Comparison of ENCODE assay signal across 16 cellular contexts in genomic region chr5:156491766-156492165, GRCh38.
DNase-seq lines count a peak whose midpoint lies in the region; ATAC-seq and TF ChIP-seq lines count a peak whose summit lies in the region.
"Had no signal": no experiment of that assay in that cellular context is flagged by ENCODE, and none has a peak within 500 bp of the region (broad histone marks: within the 10 kb centered on the region; RNA-seq: fewer than 3 reads in every experiment).

No MANE protein-coding gene starts in this region.

- dilution Hi-C loops in IMR-90 (cut with HindIII; ENCODE audit: low sequenced_read_pairs, unreplicated experiment): no loop called here

- ATAC-seq in IMR-90 (ENCODE audit: low read depth) (no peak), heart left ventricle (peak in 3 of 4 donors; percentile 71 to 76 (median 76)), left ventricle myocardium superior (peak; percentile 79)

- H3K9ac ChIP-seq in IMR-90 (ENCODE audit: low read depth, low read length) (no peak overlapping the region), trophoblast cell (ENCODE audit: low read length) (no peak overlapping the region)

- H3K79me2 ChIP-seq in trophoblast cell (ENCODE audit: control insufficient read depth, insufficient read depth, low read length, poor library complexity): no peaks in the 10 kb centered on the region

- no peak overlapping the region for H4K8ac ChIP-seq in IMR-90 (ENCODE audit: low read depth in 2 of 2, low read length in 2 of 2)
- H4K8ac ChIP-seq in trophoblast cell (ENCODE audit: low read depth, low read length): no peak overlapping the region

- H3K56ac ChIP-seq in IMR-90 (ENCODE audit: extremely low read depth, insufficient read depth, low read length): no peak overlapping the region

- TF ChIP-seq RAD21 in IMR-90 (IDR thresholded peaks at IDR 0.05; ENCODE audit: low read length): no peak

- POLR2A ChIA-PET in IMR-90 (lab: Charles Lee; ENCODE audit: unreplicated experiment): no interaction called here

- no peak overlapping the region for H4K5ac ChIP-seq in IMR-90 (ENCODE audit: low read depth, low read length)

- no peak for DNase-seq in IMR-90
- DNase-seq in heart left ventricle: no peak
- DNase-seq in left ventricle myocardium superior: no peak
- no peak for DNase-seq in dorsolateral prefrontal cortex
- DNase-seq in GM19240 (ENCODE audit: insufficient read length, low spot score): no peak
- no peak for DNase-seq in trophoblast cell
- DNase-seq: C1 segment of cervical spinal cord; Calu3; CD4-positive, alpha-beta memory T cell; COR-L47; DMS53; DMS79 treated with DMSO at 0.1 percent for 48 hours; GF-D8; GOT3; HFFc6 had no signal

- no peak overlapping the region for H2BK15ac ChIP-seq in IMR-90 (ENCODE audit: low read depth, low read length)

- CTCF ChIA-PET in IMR-90 (lab: Yijun Ruan, JAX): no interaction called here

- H3K79me1 ChIP-seq in IMR-90 (ENCODE audit: low read depth in 1 of 2, low read length in 2 of 2) (no peaks in the 10 kb centered on the region; a peak in 1 of 4 replicates), trophoblast cell (ENCODE audit: low read length) (no peaks in the 10 kb centered on the region)

- no peak overlapping the region for H3K4me2 ChIP-seq in IMR-90 (ENCODE audit: low read depth, low read length)
- H3K4me2 ChIP-seq in trophoblast cell (ENCODE audit: low read length): no peak overlapping the region

- H2AFZ ChIP-seq in IMR-90 (replicated peaks; ENCODE audit: low read length, poor library complexity): no peak overlapping the region
- H2AFZ ChIP-seq in trophoblast cell (ENCODE audit: insufficient read depth, low read length, poor library complexity): no peak overlapping the region

- in situ Hi-C loops in IMR-90 (cut with MboI; ENCODE audit: low sequenced_read_pairs): no loop called here

- H3K36me3 ChIP-seq in IMR-90 (ENCODE audit: control insufficient read depth, insufficient read depth, low read length) (peaks cover 3% of the 10 kb centered on the region; the same call in 1 of the 2 replicates), heart left ventricle (no peaks in the 10 kb centered on the region), trophoblast cell (ENCODE audit: control insufficient read depth in 1 of 2, insufficient read depth in 2 of 2, low read length in 2 of 2) (no peaks in the 10 kb centered on the region)
- H3K36me3 ChIP-seq: HAP-1 had no signal

- intact Hi-C loops in IMR-90 (cut with micrococcal nuclease): no loop called here
- intact Hi-C loops in heart left ventricle (cut with DNase I): no loop called here
- intact Hi-C loops in left ventricle myocardium superior (cut with micrococcal nuclease): no loop called here
- intact Hi-C loops in dorsolateral prefrontal cortex (cut with DNase I): no loop called here

- no peaks in the 10 kb centered on the region for H3K27me3 ChIP-seq in IMR-90 (ENCODE audit: control insufficient read depth, insufficient read depth, low read length)
- H3K27me3 ChIP-seq in heart left ventricle: no peaks in the 10 kb centered on the region
- no peaks in the 10 kb centered on the region for H3K27me3 ChIP-seq in dorsolateral prefrontal cortex
- no peaks in the 10 kb centered on the region for H3K27me3 ChIP-seq in trophoblast cell (ENCODE audit: insufficient read depth, low read length)

- H2AK9ac ChIP-seq in IMR-90 (replicated peaks; ENCODE audit: low read depth, low read length, poor library complexity): no peak overlapping the region

- TF ChIP-seq CTCF in IMR-90 (conservative IDR thresholded peaks at IDR 0.05; ENCODE audit: low read depth, low read length) (no peak), heart left ventricle (IDR thresholded peaks at IDR 0.05) (no peak), dorsolateral prefrontal cortex (IDR thresholded peaks at IDR 0.05 in 54 of 56, conservative IDR thresholded peaks at IDR 0.05 in 2 of 56; ENCODE audit: low read depth in 1 of 56, partially characterized antibody in 56 of 56) (no peak)

- H3K23ac ChIP-seq in IMR-90 (ENCODE audit: low read depth, low read length) (no peak overlapping the region), trophoblast cell (ENCODE audit: low read length) (no peak overlapping the region)

- H2BK120ac ChIP-seq in IMR-90 (ENCODE audit: low read depth, low read length) (no peak overlapping the region), trophoblast cell (ENCODE audit: insufficient read depth, low read length, poor library complexity) (no peak overlapping the region)

- peaks cover 2% of the 10 kb centered on the region; the same call in 1 of the 2 replicates for H3K9me3 ChIP-seq in IMR-90 (ENCODE audit: control insufficient read depth, insufficient read depth, low read length)
- peaks cover 0 to 23% (median 0%) of the 10 kb centered on the region in 12 donors for H3K9me3 ChIP-seq in heart left ventricle
- H3K9me3 ChIP-seq in trophoblast cell (ENCODE audit: insufficient read depth, low read depth, low read length): no peaks in the 10 kb centered on the region
- H3K9me3 ChIP-seq: HAP-1 had no signal

- H4K20me1 ChIP-seq in IMR-90 (ENCODE audit: insufficient read depth, low read length): no peaks in the 10 kb centered on the region

- no peak overlapping the region for H2BK20ac ChIP-seq in IMR-90 (ENCODE audit: low read depth, low read length)

- H3K4ac ChIP-seq in IMR-90 (ENCODE audit: low read depth, low read length): no peak overlapping the region
- no peak overlapping the region for H3K4ac ChIP-seq in trophoblast cell (ENCODE audit: low read depth, low read length)

- TF ChIP-seq POLR2A in IMR-90 (IDR thresholded peaks at IDR 0.05; ENCODE audit: low read depth, low read length): no peak
- no peak for TF ChIP-seq POLR2A in heart left ventricle (IDR thresholded peaks at IDR 0.05)

- no peak overlapping the region for H2BK12ac ChIP-seq in trophoblast cell (ENCODE audit: low read length)

- H3K4me3 ChIP-seq in IMR-90 (ENCODE audit: insufficient read depth, low read depth, low read length) (no peak overlapping the region), heart left ventricle (no peak overlapping the region), dorsolateral prefrontal cortex (no peak overlapping the region), trophoblast cell (ENCODE audit: low read depth, low read length) (no peak overlapping the region)
- H3K4me3 ChIP-seq: HAP-1 had no signal

- H3K4me1 ChIP-seq in IMR-90 (ENCODE audit: control insufficient read depth, insufficient read depth, low read length) (no peaks in the 10 kb centered on the region), heart left ventricle (peaks cover 0 to 15% (median under 1%) of the 10 kb centered on the region in 12 donors), trophoblast cell (ENCODE audit: control insufficient read depth in 1 of 2, insufficient read depth in 2 of 2, low read length in 2 of 2) (no peaks in the 10 kb centered on the region)
- H3K4me1 ChIP-seq: HAP-1 had no signal

- H3K14ac ChIP-seq in IMR-90 (replicated peaks; ENCODE audit: low read depth, low read length) (no peak overlapping the region), trophoblast cell (ENCODE audit: low read length) (no peak overlapping the region)

- H2BK5ac ChIP-seq in IMR-90 (ENCODE audit: low read depth, low read length, poor library complexity, severe bottlenecking) (no peak overlapping the region), trophoblast cell (ENCODE audit: low read depth, low read length, poor library complexity) (no peak overlapping the region)

- BruUV-seq in IMR-90 (replicated peaks; lab: Mats Ljungman, UMichigan): no TSS peak

- H3K27ac ChIP-seq in IMR-90 (ENCODE audit: insufficient read depth, low read length): no peak overlapping the region
- peak overlapping the region in 7 of 12 donors; percentile 10 to 44 (median 33) for H3K27ac ChIP-seq in heart left ventricle
- no peak overlapping the region for H3K27ac ChIP-seq in dorsolateral prefrontal cortex
- no peak overlapping the region for H3K27ac ChIP-seq in trophoblast cell (ENCODE audit: low read depth, low read length)

- H2AK5ac ChIP-seq in IMR-90 (ENCODE audit: low read depth, low read length) (no peak overlapping the region), trophoblast cell (ENCODE audit: low read length) (no peak overlapping the region)

- no peak overlapping the region for H3K18ac ChIP-seq in IMR-90 (ENCODE audit: low read depth, low read length)
- H3K18ac ChIP-seq in trophoblast cell (ENCODE audit: low read length): no peak overlapping the region

- H4K12ac ChIP-seq in trophoblast cell (ENCODE audit: low read depth, low read length): no peak overlapping the region

- no peak overlapping the region for H4K91ac ChIP-seq in IMR-90 (ENCODE audit: insufficient read depth, low read depth, low read length)
- H4K91ac ChIP-seq in trophoblast cell (ENCODE audit: low read depth, low read length): no peak overlapping the region

- no CpG with 5 or more reads among the region's 1 CpG for WGBS in IMR-90 (ENCODE audit: extremely low coverage in 2 of 2, insufficient read length in 1 of 2), 2 experiments
- 6 to 26% (median 12%) methylated on average over 1 of the region's 1 CpG for WGBS in heart left ventricle, 4 donors
- WGBS in trophoblast cell (ENCODE audit: extremely low coverage, insufficient coverage, insufficient read length): no CpG with 5 or more reads among the region's 1 CpG

- H3K9me1 ChIP-seq in IMR-90 (ENCODE audit: insufficient read depth, low read length): no peaks in the 10 kb centered on the region

TF ChIP-seq in IMR-90, 13 proteins besides CTCF, POLR2A, EP300 and RAD21:
- TF ChIP-seq CEBPB (IDR thresholded peaks at IDR 0.05; ENCODE audit: low read depth, low read length): 0 out of 2 replicates have a peak, but pooled peaks have one; percentile 8
- no peak for TF ChIP-seq BHLHE40 (IDR thresholded peaks at IDR 0.05; ENCODE audit: low read depth, low read length)

Comparison
In these comparisons a context has a peak if more than half of its experiments do, and no peak if none do; other contexts are left out.
1. H3K27ac ChIP-seq: peak in heart left ventricle (7 of 12); none in IMR-90 (single experiment), dorsolateral prefrontal cortex (0 of 59) and trophoblast cell (single experiment).